In the genomic region with DNA sequence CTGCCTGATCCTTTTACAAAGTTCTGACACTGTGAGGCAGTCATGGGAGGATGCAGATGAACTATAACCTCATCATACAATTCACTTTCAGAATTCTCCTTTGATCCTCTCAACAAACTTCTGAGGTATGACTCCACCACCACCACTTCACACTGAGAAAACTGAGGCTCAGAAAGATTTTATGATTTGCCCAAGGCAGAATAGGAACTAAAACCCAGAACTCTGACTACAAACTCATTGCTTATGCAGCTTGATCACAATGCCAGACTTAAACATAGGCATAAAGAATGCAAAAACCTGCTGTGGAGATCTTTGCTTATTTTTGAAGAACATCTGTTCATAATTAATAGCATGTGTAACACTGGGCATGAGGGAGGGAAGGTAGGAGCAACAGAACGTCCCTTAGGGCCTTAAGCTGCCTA, we compare ENCODE assay signal across 16 cellular contexts. TPM values are rescaled to one million over a fixed set of nuclear protein-coding genes. Genes with fewer than 3 reads are reported as not detected.
DNase-seq lines count a peak whose midpoint lies in the region; ATAC-seq and TF ChIP-seq lines count a peak whose summit lies in the region.
"Had no signal": no experiment of that assay in that cellular context is flagged by ENCODE, and none has a peak within 500 bp of the region (broad histone marks: within the 10 kb centered on the region; RNA-seq: fewer than 3 reads in every experiment).

No MANE protein-coding gene starts in this region.

- ATAC-seq in SK-N-SH treated with all-trans-retinoic acid at 6 μM for 48 hours (peak; percentile 85), GM18870 (IDR thresholded peaks at IDR 0.05; ENCODE audit: unreplicated experiment) (no peak)
- ATAC-seq: left cardiac atrium had no signal

- TF ChIP-seq POLR2A in erythroblast (IDR thresholded peaks at IDR 0.05; ENCODE audit: low read length) = no peak

- H3K4me3 ChIP-seq in fibroblast of the aortic adventitia (ENCODE audit: low read depth, low read length) = no peak overlapping the region
- H3K4me3 ChIP-seq: right atrium auricular region, testis had no signal

- no peak for TF ChIP-seq CTCF in fibroblast of the aortic adventitia (IDR thresholded peaks at IDR 0.05; ENCODE audit: insufficient read depth, low read length)

- DNase-seq in AG20443 (ENCODE audit: low spot score) (peak; percentile 39), GM04504 (ENCODE audit: low read depth) (peak; percentile 28), fibroblast of the aortic adventitia (ENCODE audit: low read depth) (peak; percentile 73), erythroblast (lab: John Stamatoyannopoulos, UW) (no peak)
- DNase-seq in stimulated activated CD4-positive, alpha-beta T cell treated with anti-CD3 and anti-CD28 coated beads, Interleukin-2, amount 100 ng/mL, for 48 hours = no peak
- DNase-seq in stimulated activated CD4-positive, alpha-beta T cell treated with anti-CD3 and anti-CD28 coated beads, Interleukin-4, amount 100 ng/mL, for 4 hours = no peak
- DNase-seq: activated effector memory CD4-positive, alpha-beta T cell treated with anti-CD3 and anti-CD28 coated beads, Interleukin-2, amount 50 U/mL, for 16 hours; cortex of kidney; left cardiac atrium; naive B cell; NCI-H1417; SHP77; testis had no signal

TF ChIP-seq in SK-N-SH treated with all-trans-retinoic acid at 6 μM for 48 hours, 23 proteins besides CTCF, POLR2A, EP300 and RAD21:
- TF ChIP-seq CSRNP3 (CRISPR knock-in tag; IDR thresholded peaks at IDR 0.05) = no peak
- TF ChIP-seq TCF4 (CRISPR knock-in tag; IDR thresholded peaks at IDR 0.05; ENCODE audit: borderline replicate concordance) = peak; percentile 54; the same call in 1 of the 2 replicates
TF ChIP-seq in SK-N-SH treated with all-trans-retinoic acid at 6 μM for 48 hours: peak in this region for 1.

RNA-seq across cellular contexts. Expression of gene FAM168A, which starts 20.4 kb away (rescaled TPM):
- 15.5 and 40.0 TPM in 2 replicates for total RNA-seq in fibroblast of the aortic adventitia (ENCODE audit: low replicate concordance)

Comparison
In these comparisons a context has a peak if more than half of its experiments do, and no peak if none do; other contexts are left out.
1. DNase-seq: peak in AG20443 (single experiment), GM04504 (single experiment) and fibroblast of the aortic adventitia (single experiment); none in stimulated activated CD4-positive, alpha-beta T cell treated with anti-CD3 and anti-CD28 coated beads, Interleukin-2, amount 100 ng/mL, for 48 hours (0 of 2), erythroblast (0 of 2) and stimulated activated CD4-positive, alpha-beta T cell treated with anti-CD3 and anti-CD28 coated beads, Interleukin-4, amount 100 ng/mL, for 4 hours (0 of 2).